ENCODE assay signal across 17 cellular contexts in the genomic region with DNA sequence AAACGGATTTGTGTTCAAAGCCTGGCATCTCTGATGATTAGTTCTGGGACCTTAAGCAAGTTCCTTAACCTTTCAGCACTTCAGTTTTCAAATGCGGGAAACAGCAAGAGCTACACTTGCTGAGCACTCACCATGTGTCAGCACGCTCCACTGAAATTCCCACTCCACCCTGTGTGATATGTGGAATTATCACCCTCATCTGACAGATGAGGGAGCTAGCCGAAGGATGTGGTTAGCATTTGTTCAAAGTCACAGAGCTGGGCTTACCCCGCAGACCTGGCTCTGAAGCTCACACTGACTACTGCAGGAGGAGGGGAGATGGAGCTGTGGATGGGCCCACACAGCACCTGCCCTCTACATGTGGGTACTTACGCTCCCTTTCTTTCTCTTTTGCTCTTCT. TPM values are rescaled to one million over a fixed set of nuclear protein-coding genes. Genes with fewer than 3 reads are reported as not detected.
DNase-seq lines count a peak whose midpoint lies in the region; ATAC-seq, FAIRE-seq and TF ChIP-seq lines count a peak whose summit lies in the region.
"Had no signal": no experiment of that assay in that cellular context is flagged by ENCODE, and none has a peak within 500 bp of the region (broad histone marks: within the 10 kb centered on the region; RNA-seq: fewer than 3 reads in every experiment).

No MANE protein-coding gene starts in this region.

- no peak for TF ChIP-seq POLR2A in spleen (IDR thresholded peaks at IDR 0.05)

- 60 to 76% (median 73%) methylated on average over 6 of the region's 6 CpGs for WGBS in spleen, 5 donors
- WGBS in smooth muscle cell (ENCODE audit: low lambda C conversion rate): 80% methylated on average over 6 of the region's 6 CpGs

- H3K9ac ChIP-seq in smooth muscle cell (ENCODE audit: low read depth): no peak overlapping the region

- H4K20me1 ChIP-seq in smooth muscle cell (ENCODE audit: low read depth): no peaks in the 10 kb centered on the region

- POLR2A ChIA-PET in WTC11 (lab: Charles Lee): no interaction called here

- H3K4me1 ChIP-seq in spleen: peaks cover 5 to 72% (median 28%) of the 10 kb centered on the region in 6 donors
- no peaks in the 10 kb centered on the region for H3K4me1 ChIP-seq in smooth muscle cell (ENCODE audit: low read depth)
- H3K4me1 ChIP-seq: upper lobe of left lung had no signal

- H3K27ac ChIP-seq in spleen (peak overlapping the region in 4 of 8 donors; percentile 1 to 39 (median 32)), smooth muscle cell (ENCODE audit: low read depth) (no peak overlapping the region)
- H3K27ac ChIP-seq: upper lobe of left lung had no signal

- H3K4me3 ChIP-seq in spleen (no peak overlapping the region), smooth muscle cell (no peak overlapping the region)
- H3K4me3 ChIP-seq: upper lobe of left lung had no signal

- no peak for FAIRE-seq in urothelium cell line (lab: Jason Lieb, UNC)
- FAIRE-seq: G401.6 had no signal

- H2AFZ ChIP-seq in smooth muscle cell (ENCODE audit: low read depth): no peak overlapping the region

- H3K36me3 ChIP-seq in spleen: no peaks in the 10 kb centered on the region
- no peaks in the 10 kb centered on the region for H3K36me3 ChIP-seq in smooth muscle cell (ENCODE audit: low read depth)
- H3K36me3 ChIP-seq: upper lobe of left lung had no signal

- peaks cover 5% of the 10 kb centered on the region for H3F3A ChIP-seq in smooth muscle cell (ENCODE audit: low read depth)

- intact Hi-C loops in spleen (cut with DNase I; ENCODE audit: low total_unique reads): no loop called here

- H3K4me2 ChIP-seq in smooth muscle cell: no peak overlapping the region

- TF ChIP-seq CTCF in WTC11 (IDR thresholded peaks at IDR 0.05) (no peak), spleen (IDR thresholded peaks at IDR 0.05 in 8 of 11, conservative IDR thresholded peaks at IDR 0.05 in 3 of 11) (no peak), smooth muscle cell (IDR thresholded peaks at IDR 0.05; ENCODE audit: borderline replicate concordance, insufficient read depth, poor library complexity, severe bottlenecking) (no peak)

- H3K36me3 Mint-ChIP-seq in WTC11: no peaks in the 10 kb centered on the region
- H3K36me3 Mint-ChIP-seq in activated naive CD8-positive, alpha-beta T cell: peaks cover 25% of the 10 kb centered on the region

- peaks cover 29% of the 10 kb centered on the region for H3K27me3 Mint-ChIP-seq in WTC11 (ENCODE audit: low read depth)
- H3K27me3 Mint-ChIP-seq in activated naive CD8-positive, alpha-beta T cell: no peaks in the 10 kb centered on the region

- CTCF ChIA-PET in WTC11 (lab: Charles Lee): interaction anchor here (0.9 to 6.0 kb wide), 4 partner anchors 11 to 164 kb away, joined by 4 to 43 read pairs (median 10); no protein-coding TSS in a partner anchor

- H3K79me2 ChIP-seq in smooth muscle cell (ENCODE audit: low read depth): no peaks in the 10 kb centered on the region

- H3K4me1 Mint-ChIP-seq in WTC11: peaks cover 52% of the 10 kb centered on the region
- H3K4me1 Mint-ChIP-seq in activated naive CD8-positive, alpha-beta T cell (ENCODE audit: low read depth): peaks cover 87% of the 10 kb centered on the region

- no peak overlapping the region for H3K4me3 Mint-ChIP-seq in WTC11
- H3K4me3 Mint-ChIP-seq in activated naive CD8-positive, alpha-beta T cell: peak overlapping the region; percentile 58

- H3K9me3 Mint-ChIP-seq in WTC11: no peaks in the 10 kb centered on the region
- H3K9me3 Mint-ChIP-seq in activated naive CD8-positive, alpha-beta T cell (ENCODE audit: low read depth): no peaks in the 10 kb centered on the region

- no peak overlapping the region for H3K27ac Mint-ChIP-seq in WTC11
- H3K27ac Mint-ChIP-seq in activated naive CD8-positive, alpha-beta T cell: peak overlapping the region; percentile 91
- H3K27ac Mint-ChIP-seq: progenitor cell of endocrine pancreas had no signal

- ATAC-seq in WTC11: peak; percentile 71

- H3K9me3 ChIP-seq in spleen (no peaks in the 10 kb centered on the region), smooth muscle cell (replicated peaks; ENCODE audit: low read depth) (no peaks in the 10 kb centered on the region)
- H3K9me3 ChIP-seq: upper lobe of left lung had no signal

- DNase-seq in activated CD4-positive, alpha-beta T cell treated with anti-CD3 and anti-CD28 coated beads for 48 hours: peak; percentile 54
- no peak for DNase-seq in activated CD4-positive, alpha-beta T cell treated with anti-CD3 and anti-CD28 coated beads for 1 hour
- DNase-seq in WTC11 (ENCODE audit: low spot score) (no peak), spleen (no peak), urothelium cell line (ENCODE audit: low spot score) (no peak), smooth muscle cell (lab: John Stamatoyannopoulos, UW; ENCODE audit: unreplicated experiment) (no peak)
- peak; percentile 15 for DNase-seq in stimulated activated CD8-positive, alpha-beta memory T cell treated with anti-CD3 and anti-CD28 coated beads, Interleukin-4, amount 100 ng/mL, for 24 hours (ENCODE audit: low read depth)
- DNase-seq: COR-L47, dermis blood vessel endothelial cell, NCI-H2029, NCI-H774, RPMI8226, upper lobe of left lung had no signal

- H3K27me3 ChIP-seq in spleen (replicated peaks in 1 of 7) (no peaks in the 10 kb centered on the region), smooth muscle cell (ENCODE audit: low read depth) (no peaks in the 10 kb centered on the region)
- H3K27me3 ChIP-seq: upper lobe of left lung had no signal

TF ChIP-seq in WTC11, 78 proteins besides CTCF, POLR2A, EP300 and RAD21:
- TF ChIP-seq, protein P1, sequence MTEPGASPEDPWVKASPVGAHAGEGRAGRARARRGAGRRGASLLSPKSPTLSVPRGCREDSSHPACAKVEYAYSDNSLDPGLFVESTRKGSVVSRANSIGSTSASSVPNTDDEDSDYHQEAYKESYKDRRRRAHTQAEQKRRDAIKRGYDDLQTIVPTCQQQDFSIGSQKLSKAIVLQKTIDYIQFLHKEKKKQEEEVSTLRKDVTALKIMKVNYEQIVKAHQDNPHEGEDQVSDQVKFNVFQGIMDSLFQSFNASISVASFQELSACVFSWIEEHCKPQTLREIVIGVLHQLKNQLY (CRISPR knock-in tag; IDR thresholded peaks at IDR 0.05): no peak
- TF ChIP-seq ZNF121 (CRISPR knock-in tag; IDR thresholded peaks at IDR 0.05): peak; percentile 93
- no peak for TF ChIP-seq ZNF396 (CRISPR knock-in tag; IDR thresholded peaks at IDR 0.05; ENCODE audit: borderline replicate concordance)
- TF ChIP-seq NFYB (CRISPR knock-in tag; conservative IDR thresholded peaks at IDR 0.05; ENCODE audit: low read depth): no peak
- TF ChIP-seq, protein P2, sequence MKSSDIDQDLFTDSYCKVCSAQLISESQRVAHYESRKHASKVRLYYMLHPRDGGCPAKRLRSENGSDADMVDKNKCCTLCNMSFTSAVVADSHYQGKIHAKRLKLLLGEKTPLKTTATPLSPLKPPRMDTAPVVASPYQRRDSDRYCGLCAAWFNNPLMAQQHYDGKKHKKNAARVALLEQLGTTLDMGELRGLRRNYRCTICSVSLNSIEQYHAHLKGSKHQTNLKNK (CRISPR knock-in tag; IDR thresholded peaks at IDR 0.05): no peak

RNA-seq across cellular contexts. Expression of a gene that starts 29.1 kb away (rescaled TPM):
- total RNA-seq in WTC11 (2021): 0.50 to 1.1 TPM (median 0.81 TPM) in 3 replicates
- 1 to 10 TPM; 1.7 to 6.0 (median 3.3) TPM for total RNA-seq in spleen
- polyA plus RNA-seq in spleen: under 1 TPM; 0.17 to 0.64 (median 0.58) TPM
- total RNA-seq in smooth muscle cell: 0.49 TPM in 1 of 2 replicates, not detected in the other
- polyA plus RNA-seq in smooth muscle cell: 0.50 TPM in 1 of 2 replicates, not detected in the other
- total RNA-seq: A172, dermis blood vessel endothelial cell, progenitor cell of endocrine pancreas had no signal

Comparison
In these comparisons a context has a peak if more than half of its experiments do, and no peak if none do; other contexts are left out.
1. DNase-seq: peak in activated CD4-positive, alpha-beta T cell treated with anti-CD3 and anti-CD28 coated beads for 48 hours (single experiment) and stimulated activated CD8-positive, alpha-beta memory T cell treated with anti-CD3 and anti-CD28 coated beads, Interleukin-4, amount 100 ng/mL, for 24 hours (single experiment); none in activated CD4-positive, alpha-beta T cell treated with anti-CD3 and anti-CD28 coated beads for 1 hour (single experiment), WTC11 (single experiment), spleen (single experiment), urothelium cell line (single experiment) and smooth muscle cell (single experiment).